ENCODE assay signal across 11 cellular contexts in the genomic region with DNA sequence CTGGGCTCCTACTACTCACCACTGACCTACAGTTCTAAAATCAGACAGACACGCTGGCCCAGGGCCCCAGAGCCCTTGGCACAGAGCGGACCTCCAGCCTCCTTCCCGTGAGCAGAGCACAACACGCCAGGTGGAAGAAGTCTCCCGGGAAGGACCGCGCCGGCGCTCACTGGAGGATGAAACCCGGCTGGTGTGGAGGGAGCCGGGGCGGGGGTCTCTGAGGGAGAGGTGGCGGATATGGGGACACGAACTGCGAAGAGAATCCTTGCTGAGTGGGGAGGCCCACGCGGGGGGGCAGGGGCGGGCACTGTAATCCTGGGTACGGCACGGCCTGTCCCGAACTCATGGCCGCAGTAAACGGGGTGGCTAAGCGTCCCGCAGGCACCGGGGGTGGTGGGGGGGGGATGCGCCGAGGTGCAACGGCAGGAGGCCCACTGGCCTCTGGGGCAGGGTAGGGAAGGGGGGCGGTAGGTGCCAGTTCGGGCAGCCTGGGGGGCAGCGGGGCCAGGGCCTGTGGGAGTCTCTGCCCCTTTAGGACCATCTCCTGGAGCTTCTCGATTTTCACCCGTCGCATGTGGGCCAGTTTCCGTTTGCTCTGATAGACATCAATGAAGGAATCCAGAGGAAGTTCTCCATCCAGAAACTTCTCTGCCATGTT. TPM values are rescaled to one million over a fixed set of nuclear protein-coding genes. Genes with fewer than 3 reads are reported as not detected.
DNase-seq lines count a peak whose midpoint lies in the region; ATAC-seq and TF ChIP-seq lines count a peak whose summit lies in the region.
"Had no signal": no experiment of that assay in that cellular context is flagged by ENCODE, and none has a peak within 500 bp of the region (broad histone marks: within the 10 kb centered on the region; RNA-seq: fewer than 3 reads in every experiment).

No MANE protein-coding gene starts in this region.

- H3K4me3 Mint-ChIP-seq in H9 = peak overlapping the region in 1 of 2 experiments; percentile 13; a peak in 1 of 5 replicates
- H3K4me3 Mint-ChIP-seq: activated CD8-positive, alpha-beta T cell treated with anti-CD3 and anti-CD28 coated beads, Interleukin-2, amount 10 ng/mL, durations not matched to agents 7 days and 5 days; activated naive CD8-positive, alpha-beta T cell treated with anti-CD3 and anti-CD28 coated beads for 36 hours; mesothelial cell of epicardium had no signal

- no peak overlapping the region for H3K4ac ChIP-seq in H9 (ENCODE audit: low read depth, low read length)

- H3K4me3 ChIP-seq in skeletal muscle tissue (ENCODE audit: low read length in 3 of 3) = no peak overlapping the region

- no peak overlapping the region for H2BK20ac ChIP-seq in H9 (ENCODE audit: low read depth, low read length, poor library complexity, severe bottlenecking)

- H4K5ac ChIP-seq in H9 (ENCODE audit: insufficient read length, low read depth, low read length) = no peak overlapping the region

- DNase-seq in D341Med (ENCODE audit: low spot score) = peak; percentile 44
- peak in 1 of 61 donors; percentile 47 for DNase-seq in caudate nucleus (lab: John Stamatoyannopoulos, UW)
- peak; percentile 75 for DNase-seq in left lobe of liver (ENCODE audit: low spot score)
- DNase-seq in H9 = no peak
- DNase-seq in A172 (ENCODE audit: low spot score) = no peak
- DNase-seq: activated CD8-positive, alpha-beta T cell treated with anti-CD3 and anti-CD28 coated beads, Interleukin-2, amount 10 ng/mL, durations not matched to agents 7 days and 5 days; activated naive CD8-positive, alpha-beta T cell treated with anti-CD3 and anti-CD28 coated beads for 36 hours had no signal

- peaks cover 2% of the 10 kb centered on the region for H4K20me1 ChIP-seq in H9 (ENCODE audit: control insufficient read depth, insufficient read depth, insufficient read length)

- H2BK15ac ChIP-seq in H9 (ENCODE audit: low read depth, low read length) = no peak overlapping the region

- no peak overlapping the region for H4K8ac ChIP-seq in H9 (replicated peaks; ENCODE audit: insufficient read length, low read depth, low read length)

- H3K27me3 ChIP-seq in skeletal muscle tissue (ENCODE audit: control insufficient read depth in 3 of 3, insufficient read depth in 3 of 3, low read length in 3 of 3) = no peaks in the 10 kb centered on the region
- peaks cover 34% of the 10 kb centered on the region for H3K27me3 ChIP-seq in H9 (ENCODE audit: insufficient read depth, low read length)

- H3K4me1 Mint-ChIP-seq in H9 = peaks cover 6 to 12% of the 10 kb centered on the region in 2 experiments

- H3K27ac Mint-ChIP-seq in H9 = peak overlapping the region in 1 of 3 experiments; percentile 31; a peak in 1 of 7 replicates
- H3K27ac Mint-ChIP-seq: activated CD8-positive, alpha-beta T cell treated with anti-CD3 and anti-CD28 coated beads, Interleukin-2, amount 10 ng/mL, durations not matched to agents 7 days and 5 days; activated naive CD8-positive, alpha-beta T cell treated with anti-CD3 and anti-CD28 coated beads for 36 hours; mesothelial cell of epicardium had no signal

- no peak overlapping the region for H3T11ph ChIP-seq in H9 (ENCODE audit: low read length)

- H3K56ac ChIP-seq in H9 (ENCODE audit: insufficient read length, low read depth, low read length) = no peak overlapping the region

- H2BK120ac ChIP-seq in H9 (ENCODE audit: low read depth, low read length, poor library complexity, severe bottlenecking) = no peak overlapping the region

- H2BK12ac ChIP-seq in H9 (ENCODE audit: insufficient read length, low read depth, low read length) = no peak overlapping the region

- H3K23me2 ChIP-seq in H9 (ENCODE audit: insufficient read length, low read depth, low read length, poor library complexity, severe bottlenecking) = no peaks in the 10 kb centered on the region

- no peak overlapping the region for H2AK5ac ChIP-seq in H9 (ENCODE audit: insufficient read length, low read length)

- ATAC-seq in left lobe of liver (peak; percentile 36), GM19328 (IDR thresholded peaks at IDR 0.05; ENCODE audit: unreplicated experiment) (no peak), HG03175 (IDR thresholded peaks at IDR 0.05; ENCODE audit: unreplicated experiment) (no peak)
- ATAC-seq: activated CD8-positive, alpha-beta T cell treated with anti-CD3 and anti-CD28 coated beads, Interleukin-2, amount 10 ng/mL, durations not matched to agents 7 days and 5 days had no signal

- no peak overlapping the region; the same call in 1 of the 2 replicates for H3K14ac ChIP-seq in H9 (ENCODE audit: insufficient read depth, low read length)

- no peak overlapping the region for H2BK5ac ChIP-seq in H9 (ENCODE audit: insufficient read length, low read length)

- H3K27ac ChIP-seq in caudate nucleus (ENCODE audit: low read depth, low read length) = peak overlapping the region; percentile 62
- H3K27ac ChIP-seq in skeletal muscle tissue (ENCODE audit: low read depth, low read length) = peak overlapping the region; percentile 56
- no peak overlapping the region for H3K27ac ChIP-seq in H9 (ENCODE audit: insufficient read length, low read depth, low read length)

- peaks cover 50 to 58% (median 54%) of the 10 kb centered on the region in 3 donors for H3K4me1 ChIP-seq in skeletal muscle tissue (ENCODE audit: control insufficient read depth in 3 of 3, insufficient read depth in 3 of 3, low read length in 3 of 3)
- no peaks in the 10 kb centered on the region for H3K4me1 ChIP-seq in H9 (ENCODE audit: insufficient read depth, low read length)

- H3K23ac ChIP-seq in H9 (ENCODE audit: insufficient read length, low read depth, low read length) = no peak overlapping the region

- H3K36me3 Mint-ChIP-seq in H9 (ENCODE audit: insufficient read depth in 1 of 3, low read depth in 3 of 3) = peaks cover 26 to 36% (median 31%) of the 10 kb centered on the region in 3 experiments

- no peak overlapping the region for H3K4me2 ChIP-seq in H9 (ENCODE audit: insufficient read depth, insufficient read length, low read length)

- H3K27me3 Mint-ChIP-seq in H9 (ENCODE audit: low read depth) = peaks cover 96% of the 10 kb centered on the region
- H3K27me3 Mint-ChIP-seq: activated naive CD8-positive, alpha-beta T cell treated with anti-CD3 and anti-CD28 coated beads for 36 hours had no signal

- no CpG with 5 or more reads among the region's 36 CpGs for WGBS in H9 (ENCODE audit: extremely low coverage, insufficient read length, low lambda C conversion rate)

- H3K9me3 Mint-ChIP-seq in H9 = no peaks in the 10 kb centered on the region; a peak in 1 of 5 replicates
- H3K9me3 Mint-ChIP-seq: activated naive CD8-positive, alpha-beta T cell treated with anti-CD3 and anti-CD28 coated beads for 36 hours; mesothelial cell of epicardium had no signal

- H4K91ac ChIP-seq in H9 (ENCODE audit: insufficient read length, low read depth, low read length) = no peak overlapping the region

- peak overlapping the region in 1 of 3 donors; percentile 33 for H3K9ac ChIP-seq in skeletal muscle tissue (ENCODE audit: low read depth in 1 of 3, low read length in 3 of 3)
- no peak overlapping the region for H3K9ac ChIP-seq in H9 (ENCODE audit: extremely low read depth, insufficient read length, low read length)

- no peak overlapping the region for H3K18ac ChIP-seq in H9 (ENCODE audit: insufficient read length, low read depth, low read length)

- H3K9me3 ChIP-seq in skeletal muscle tissue (ENCODE audit: control insufficient read depth in 3 of 3, low read length in 3 of 3) = no peaks in the 10 kb centered on the region
- H3K9me3 ChIP-seq in H9 (ENCODE audit: control insufficient read depth, low read depth, low read length) = no peaks in the 10 kb centered on the region

- H3K79me2 ChIP-seq in H9 (ENCODE audit: insufficient read depth, low read length) = no peaks in the 10 kb centered on the region

- H2AFZ ChIP-seq in H9 (ENCODE audit: low read length) = no peak overlapping the region

- no peak for TF ChIP-seq CTCF in H9 (conservative IDR thresholded peaks at IDR 0.05)

- peaks cover 20 to 32% (median 24%) of the 10 kb centered on the region in 3 donors for H3K36me3 ChIP-seq in skeletal muscle tissue (ENCODE audit: control insufficient read depth in 3 of 3, insufficient read depth in 3 of 3, low read length in 3 of 3)

- no peaks in the 10 kb centered on the region for H3K79me1 ChIP-seq in H9 (ENCODE audit: insufficient read depth, low read depth, low read length, poor library complexity, severe bottlenecking)

RNA-seq across cellular contexts. Expression of gene VPS37B, which starts 28.8 kb away (rescaled TPM):
- total RNA-seq in left lobe of liver (6.6 TPM), skeletal muscle tissue (11.5 TPM), H9 (2021) (12.3 and 12.9 TPM in 2 replicates)
- 19.2 and 23.9 TPM in 2 replicates for total RNA-seq in A172 (2014; rRNA removed; shearing (Covaris generic))

RNA-seq across cellular contexts. Expression of gene HIP1R, which starts 31.8 kb away (rescaled TPM):
- total RNA-seq in left lobe of liver (35.2 TPM), skeletal muscle tissue (6.3 TPM), H9 (2021) (17.4 and 20.0 TPM in 2 replicates)
- total RNA-seq in A172 (2014; rRNA removed; shearing (Covaris generic)) = 19.1 and 22.4 TPM in 2 replicates

Comparison
In these comparisons a context has a peak if more than half of its experiments do, and no peak if none do; other contexts are left out.
1. DNase-seq: peak in D341Med (single experiment) and left lobe of liver (single experiment); none in H9 (single experiment) and A172 (single experiment).